In the genomic region with DNA sequence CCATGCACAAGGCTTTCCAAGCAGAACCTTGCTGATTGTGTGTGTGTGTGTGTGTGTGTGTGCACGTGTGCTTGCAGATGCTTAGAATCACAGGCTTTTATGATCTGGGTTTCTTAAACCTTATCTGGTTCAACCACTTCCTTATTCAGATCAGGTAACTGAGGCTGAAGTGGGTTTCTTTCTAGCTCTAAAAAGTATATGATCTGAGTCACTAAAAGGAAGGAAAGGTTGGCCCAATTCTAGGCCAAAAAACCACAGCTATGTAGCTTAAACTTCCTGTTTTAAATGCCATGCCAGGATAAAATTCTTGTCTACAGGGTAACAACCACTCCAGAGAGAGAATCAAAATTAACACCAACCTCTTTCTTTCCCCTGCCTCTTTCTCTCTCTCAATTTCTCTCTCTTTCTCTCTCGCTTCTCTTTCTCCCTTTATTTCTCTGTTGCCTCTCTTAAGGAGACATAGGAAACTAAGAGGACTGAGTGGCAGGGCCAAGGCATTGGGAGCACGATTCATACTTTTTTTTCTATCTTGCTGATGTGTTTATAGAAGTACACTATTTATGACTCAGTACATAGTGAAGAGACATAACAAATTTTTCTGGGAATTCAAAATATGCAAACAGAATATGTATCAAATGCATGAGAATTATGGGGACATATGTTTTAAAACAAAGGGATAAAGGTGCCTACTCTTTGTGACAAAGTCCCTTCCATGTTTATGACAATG, we compare ENCODE assay signal across 11 cellular contexts.
DNase-seq lines count a peak whose midpoint lies in the region; ATAC-seq and TF ChIP-seq lines count a peak whose summit lies in the region.
"Had no signal": no experiment of that assay in that cellular context is flagged by ENCODE, and none has a peak within 500 bp of the region (broad histone marks: within the 10 kb centered on the region; RNA-seq: fewer than 3 reads in every experiment).

No MANE protein-coding gene starts in this region.

- intact Hi-C loops in left ventricle myocardium superior (cut with micrococcal nuclease) = no loop called here

- 41 to 55% methylated on average over 3 of the region's 3 CpGs for WGBS in upper lobe of left lung, 2 donors

- H3K4me3 Mint-ChIP-seq in natural killer cell treated with Interleukin-12 subunit alpha and Interleukin-12 subunit beta and Interleukin-15 and Interleukin-18, amount 100 ng/mL, for 72 hours = no peak overlapping the region
- H3K4me3 Mint-ChIP-seq: dendritic cell treated with granulocyte-macrophage colony-stimulating factor and Interleukin-4, amounts not matched to agents 40 ng/mL and 50 ng/mL, for 4 days had no signal

- no peaks in the 10 kb centered on the region for H3K36me3 ChIP-seq in upper lobe of left lung
- H3K36me3 ChIP-seq: right atrium auricular region had no signal

- H3K9me3 ChIP-seq in upper lobe of left lung = no peaks in the 10 kb centered on the region
- H3K9me3 ChIP-seq: right atrium auricular region had no signal

- no peak overlapping the region for H3K27ac ChIP-seq in upper lobe of left lung
- H3K27ac ChIP-seq: right atrium auricular region had no signal

- TF ChIP-seq CTCF in GM12865 (IDR thresholded peaks at IDR 0.05; ENCODE audit: insufficient read depth, low read depth, low read length, missing control alignments) (no peak), upper lobe of left lung (IDR thresholded peaks at IDR 0.05) (no peak)

- peak; percentile 63 to 70 for ATAC-seq in natural killer cell treated with Interleukin-12 subunit alpha and Interleukin-12 subunit beta and Interleukin-15 and Interleukin-18, amount 100 ng/mL, for 72 hours
- ATAC-seq in upper lobe of left lung (ENCODE audit: low FRiP score in 2 of 2) = no peak
- no peak for ATAC-seq in left ventricle myocardium superior
- no peak for ATAC-seq in GM18519 (IDR thresholded peaks at IDR 0.05; ENCODE audit: low FRiP score, unreplicated experiment)

- no peaks in the 10 kb centered on the region for H3K27me3 ChIP-seq in upper lobe of left lung
- H3K27me3 ChIP-seq: right atrium auricular region had no signal

- H3K4me3 ChIP-seq in GM12865 (ENCODE audit: low read depth, low read length) = no peak overlapping the region
- H3K4me3 ChIP-seq in upper lobe of left lung = no peak overlapping the region
- H3K4me3 ChIP-seq: right atrium auricular region had no signal

- peaks cover 11 to 24% (median 20%) of the 10 kb centered on the region in 4 donors for H3K4me1 ChIP-seq in upper lobe of left lung
- H3K4me1 ChIP-seq: right atrium auricular region had no signal

- H3K4me1 Mint-ChIP-seq in natural killer cell treated with Interleukin-12 subunit alpha and Interleukin-12 subunit beta and Interleukin-15 and Interleukin-18, amount 100 ng/mL, for 72 hours (ENCODE audit: low read depth in 2 of 2) = peaks cover 22 to 33% of the 10 kb centered on the region in 2 donors

- no peak for TF ChIP-seq POLR2A in upper lobe of left lung (IDR thresholded peaks at IDR 0.05)

- no peak overlapping the region for H3K27ac Mint-ChIP-seq in natural killer cell treated with Interleukin-12 subunit alpha and Interleukin-12 subunit beta and Interleukin-15 and Interleukin-18, amount 100 ng/mL, for 72 hours
- H3K27ac Mint-ChIP-seq: dendritic cell treated with granulocyte-macrophage colony-stimulating factor and Interleukin-4, amounts not matched to agents 40 ng/mL and 50 ng/mL, for 4 days had no signal

- no peak for TF ChIP-seq EP300 in upper lobe of left lung (IDR thresholded peaks at IDR 0.05)

- H3K36me3 Mint-ChIP-seq in natural killer cell treated with Interleukin-12 subunit alpha and Interleukin-12 subunit beta and Interleukin-15 and Interleukin-18, amount 100 ng/mL, for 72 hours = peaks cover 8% of the 10 kb centered on the region

- H3K27me3 Mint-ChIP-seq in natural killer cell treated with Interleukin-12 subunit alpha and Interleukin-12 subunit beta and Interleukin-15 and Interleukin-18, amount 100 ng/mL, for 72 hours = no peaks in the 10 kb centered on the region

- DNase-seq in GM12865 (ENCODE audit: low read depth) (peak; percentile 34), NOMO-1 treated with DMSO at 0.1 percent for 48 hours (lab: John Stamatoyannopoulos, UW; ENCODE audit: unreplicated experiment) (peak; percentile 95), amniotic epithelial cell (ENCODE audit: low read depth) (peak; percentile 80), upper lobe of left lung (no peak), NCI-H1417 treated with DMSO at 0.1 percent for 48 hours (lab: John Stamatoyannopoulos, UW) (no peak), left ventricle myocardium superior (no peak)
- no peak for DNase-seq in natural killer cell treated with Interleukin-12 subunit alpha and Interleukin-12 subunit beta and Interleukin-15 and Interleukin-18, amount 100 ng/mL, for 72 hours (ENCODE audit: low spot score)
- DNase-seq: NCI-H748 treated with DMSO at 0.1 percent for 48 hours had no signal

- no peaks in the 10 kb centered on the region for H3K9me3 Mint-ChIP-seq in natural killer cell treated with Interleukin-12 subunit alpha and Interleukin-12 subunit beta and Interleukin-15 and Interleukin-18, amount 100 ng/mL, for 72 hours

Comparison
In these comparisons a context has a peak if more than half of its experiments do, and no peak if none do; other contexts are left out.
1. DNase-seq: peak in GM12865 (single experiment), NOMO-1 treated with DMSO at 0.1 percent for 48 hours (single experiment) and amniotic epithelial cell (single experiment); none in natural killer cell treated with Interleukin-12 subunit alpha and Interleukin-12 subunit beta and Interleukin-15 and Interleukin-18, amount 100 ng/mL, for 72 hours (single experiment), upper lobe of left lung (0 of 2), NCI-H1417 treated with DMSO at 0.1 percent for 48 hours (single experiment) and left ventricle myocardium superior (single experiment).
2. ATAC-seq: peak in natural killer cell treated with Interleukin-12 subunit alpha and Interleukin-12 subunit beta and Interleukin-15 and Interleukin-18, amount 100 ng/mL, for 72 hours (2 of 2); none in upper lobe of left lung (0 of 2), left ventricle myocardium superior (single experiment) and GM18519 (single experiment).